In genomic region chr2:1995987-1996386, GRCh38 we compare ENCODE assay signal across 11 cellular contexts.
DNase-seq lines count a peak whose midpoint lies in the region; ATAC-seq and TF ChIP-seq lines count a peak whose summit lies in the region.
"Had no signal": no experiment of that assay in that cellular context is flagged by ENCODE, and none has a peak within 500 bp of the region (broad histone marks: within the 10 kb centered on the region; RNA-seq: fewer than 3 reads in every experiment).

No MANE protein-coding gene starts in this region.

- H3K4me3 Mint-ChIP-seq in activated T-helper 1 cell treated with anti-CD3 and anti-CD28 coated beads, Interleukin-12 subunit alpha, Interleukin-12 subunit beta, Interleukin-2, Interleukin-4 antibody, amounts not matched to agents 30 ng/mL and 10 ng/mL and 1 ng/mL, durations not matched to agents 14 hours and 24 hours and 36 hours, result peak overlapping the region; percentile 41
- H3K4me3 Mint-ChIP-seq: effector memory CD8-positive, alpha-beta T cell had no signal

- no peak overlapping the region; a peak in 1 of 4 replicates for H3K4me3 ChIP-seq in DND-41 (ENCODE audit: low read depth in 1 of 2, low read length in 2 of 2)
- H3K4me3 ChIP-seq: heart right ventricle had no signal

- intact Hi-C loops in activated T-helper 1 cell treated with anti-CD3 and anti-CD28 coated beads, Interleukin-12 subunit alpha, Interleukin-12 subunit beta, Interleukin-2, Interleukin-4 antibody, amounts not matched to agents 30 ng/mL and 10 ng/mL and 1 ng/mL, durations not matched to agents 14 hours and 24 hours and 36 hours (cut with micrococcal nuclease), result no loop called here
- intact Hi-C loops in left ventricle myocardium superior (cut with micrococcal nuclease), result no loop called here

- no peaks in the 10 kb centered on the region for H4K20me1 ChIP-seq in DND-41 (ENCODE audit: insufficient read depth, low read length)

- no peak overlapping the region for H3K27ac ChIP-seq in DND-41 (ENCODE audit: low read length)
- H3K27ac ChIP-seq: heart right ventricle had no signal

- H3K4me2 ChIP-seq in DND-41 (ENCODE audit: insufficient read depth, low read length), result peak overlapping the region; percentile 30; the same call in 1 of the 2 replicates

- H3K36me3 Mint-ChIP-seq in activated T-helper 1 cell treated with anti-CD3 and anti-CD28 coated beads, Interleukin-12 subunit alpha, Interleukin-12 subunit beta, Interleukin-2, Interleukin-4 antibody, amounts not matched to agents 30 ng/mL and 10 ng/mL and 1 ng/mL, durations not matched to agents 14 hours and 24 hours and 36 hours (ENCODE audit: low read depth), result no peaks in the 10 kb centered on the region

- no peak overlapping the region for H3K9ac ChIP-seq in DND-41 (ENCODE audit: low read depth, low read length)

- H3K27me3 ChIP-seq in DND-41 (ENCODE audit: insufficient read depth, low read length, poor library complexity), result no peaks in the 10 kb centered on the region

- peak; percentile 92 for ATAC-seq in DND-41 (ENCODE audit: insufficient read depth, low read depth)
- no peak for ATAC-seq in left ventricle myocardium superior
- ATAC-seq in HG02763 (IDR thresholded peaks at IDR 0.05; ENCODE audit: unreplicated experiment), result no peak
- ATAC-seq: effector memory CD8-positive, alpha-beta T cell; heart right ventricle had no signal

- TF ChIP-seq CTCF in DND-41 (IDR thresholded peaks at IDR 0.05; ENCODE audit: borderline replicate concordance, extremely low read depth, low read length, poor library complexity, severe bottlenecking), result no peak

- no peaks in the 10 kb centered on the region for H3K9me3 ChIP-seq in DND-41 (ENCODE audit: insufficient read depth, low read length, severe bottlenecking)
- H3K9me3 ChIP-seq: heart right ventricle had no signal

- H3K27me3 Mint-ChIP-seq in activated T-helper 1 cell treated with anti-CD3 and anti-CD28 coated beads, Interleukin-12 subunit alpha, Interleukin-12 subunit beta, Interleukin-2, Interleukin-4 antibody, amounts not matched to agents 30 ng/mL and 10 ng/mL and 1 ng/mL, durations not matched to agents 14 hours and 24 hours and 36 hours (ENCODE audit: insufficient read depth), result peaks cover 32% of the 10 kb centered on the region

- DNase-seq in DND-41, result peak; percentile 58
- DNase-seq in M059J (ENCODE audit: low read depth), result peak; percentile 73
- peak; percentile 18 for DNase-seq in activated T-helper 1 cell treated with anti-CD3 and anti-CD28 coated beads, Interleukin-12 subunit alpha, Interleukin-12 subunit beta, Interleukin-2, Interleukin-4 antibody, amounts not matched to agents 30 ng/mL and 10 ng/mL and 1 ng/mL, durations not matched to agents 14 hours and 24 hours and 36 hours (ENCODE audit: low spot score)
- DNase-seq in midbrain (lab: John Stamatoyannopoulos, UW), result peak; percentile 27
- no peak for DNase-seq in left ventricle myocardium superior
- no peak for DNase-seq in mesenteric fat pad (ENCODE audit: low spot score)
- DNase-seq in stimulated activated naive CD4-positive, alpha-beta T cell treated with Interleukin-2 at 50 U/mL for 16 hours (lab: John Stamatoyannopoulos, UW), result no peak
- DNase-seq: effector memory CD8-positive, alpha-beta T cell; heart right ventricle; NCI-H524 had no signal

- H3K27ac Mint-ChIP-seq in activated T-helper 1 cell treated with anti-CD3 and anti-CD28 coated beads, Interleukin-12 subunit alpha, Interleukin-12 subunit beta, Interleukin-2, Interleukin-4 antibody, amounts not matched to agents 30 ng/mL and 10 ng/mL and 1 ng/mL, durations not matched to agents 14 hours and 24 hours and 36 hours, result peak overlapping the region; percentile 41

- H3K9me3 Mint-ChIP-seq in activated T-helper 1 cell treated with anti-CD3 and anti-CD28 coated beads, Interleukin-12 subunit alpha, Interleukin-12 subunit beta, Interleukin-2, Interleukin-4 antibody, amounts not matched to agents 30 ng/mL and 10 ng/mL and 1 ng/mL, durations not matched to agents 14 hours and 24 hours and 36 hours, result no peaks in the 10 kb centered on the region

- no peaks in the 10 kb centered on the region for H3K36me3 ChIP-seq in DND-41 (ENCODE audit: insufficient read depth, low read length)
- H3K36me3 ChIP-seq: heart right ventricle had no signal

- no peaks in the 10 kb centered on the region for H3K79me2 ChIP-seq in DND-41 (ENCODE audit: insufficient read depth, low read length)

- peaks cover 16% of the 10 kb centered on the region for H3K4me1 ChIP-seq in DND-41 (ENCODE audit: insufficient read depth, low read length)

- peaks cover 24% of the 10 kb centered on the region for H3K4me1 Mint-ChIP-seq in activated T-helper 1 cell treated with anti-CD3 and anti-CD28 coated beads, Interleukin-12 subunit alpha, Interleukin-12 subunit beta, Interleukin-2, Interleukin-4 antibody, amounts not matched to agents 30 ng/mL and 10 ng/mL and 1 ng/mL, durations not matched to agents 14 hours and 24 hours and 36 hours (ENCODE audit: low read depth)

- no peak overlapping the region for H2AFZ ChIP-seq in DND-41 (ENCODE audit: low read depth, low read length)

Comparison
In these comparisons a context has a peak if more than half of its experiments do, and no peak if none do; other contexts are left out.
1. DNase-seq: peak in DND-41 (single experiment), M059J (single experiment), activated T-helper 1 cell treated with anti-CD3 and anti-CD28 coated beads, Interleukin-12 subunit alpha, Interleukin-12 subunit beta, Interleukin-2, Interleukin-4 antibody, amounts not matched to agents 30 ng/mL and 10 ng/mL and 1 ng/mL, durations not matched to agents 14 hours and 24 hours and 36 hours (single experiment) and midbrain (single experiment); none in left ventricle myocardium superior (single experiment), mesenteric fat pad (single experiment) and stimulated activated naive CD4-positive, alpha-beta T cell treated with Interleukin-2 at 50 U/mL for 16 hours (single experiment).